In genomic region chr2:133606616-133607015, GRCh38 we compare ENCODE assay signal across 25 cellular contexts. TPM values are rescaled to one million over a fixed set of nuclear protein-coding genes. Genes with fewer than 3 reads are reported as not detected.
DNase-seq lines count a peak whose midpoint lies in the region; ATAC-seq, FAIRE-seq and TF ChIP-seq lines count a peak whose summit lies in the region.
"Had no signal": no experiment of that assay in that cellular context is flagged by ENCODE, and none has a peak within 500 bp of the region (broad histone marks: within the 10 kb centered on the region; RNA-seq: fewer than 3 reads in every experiment).

No MANE protein-coding gene starts in this region.

- no peak overlapping the region for H3K4me3 ChIP-seq in astrocyte (ENCODE audit: insufficient read depth, low read depth, low read length)
- H3K4me3 ChIP-seq in foreskin fibroblast (ENCODE audit: low read depth in 1 of 2, low read length in 2 of 2) = no peak overlapping the region
- H3K4me3 ChIP-seq: A549; BLaER1 treated with 17β-estradiol and CSF1 and Interleukin-3, amounts not matched to agents 10 nM and 100 nM; GM23248 had no signal

- no peak overlapping the region for H3K27ac ChIP-seq in astrocyte (ENCODE audit: low read depth, low read length)
- H3K27ac ChIP-seq: A549; BLaER1 treated with 17β-estradiol and CSF1 and Interleukin-3, amounts not matched to agents 10 nM and 100 nM; GM23248 had no signal

- peak overlapping the region; percentile 84 for H3K27ac Mint-ChIP-seq in astrocyte (ENCODE audit: unreplicated experiment)
- H3K27ac Mint-ChIP-seq: CD4-positive, alpha-beta memory T cell had no signal

- no peak overlapping the region for H3K4me2 ChIP-seq in astrocyte (ENCODE audit: low read length)
- H3K4me2 ChIP-seq: A549; BLaER1 treated with 17β-estradiol and CSF1 and Interleukin-3, amounts not matched to agents 10 nM and 100 nM had no signal

- H3K9me3 Mint-ChIP-seq in astrocyte (ENCODE audit: unreplicated experiment) = no peaks in the 10 kb centered on the region

- no peak overlapping the region for H3K4me3 Mint-ChIP-seq in astrocyte (ENCODE audit: unreplicated experiment)
- H3K4me3 Mint-ChIP-seq: CD4-positive, alpha-beta memory T cell had no signal

- no peaks in the 10 kb centered on the region for H3K27me3 ChIP-seq in astrocyte (ENCODE audit: insufficient read depth, low read length)
- H3K27me3 ChIP-seq: BE2C; BLaER1 treated with 17β-estradiol and CSF1 and Interleukin-3, amounts not matched to agents 10 nM and 100 nM had no signal

- peaks cover 15% of the 10 kb centered on the region for H3K4me1 ChIP-seq in astrocyte (ENCODE audit: insufficient read depth, low read length)
- H3K4me1 ChIP-seq: A549, BE2C had no signal

- ATAC-seq in HG02642 (IDR thresholded peaks at IDR 0.05; ENCODE audit: poor library complexity, unreplicated experiment) = no peak
- ATAC-seq: A549 had no signal

- peak; percentile 26 for DNase-seq in M059J (ENCODE audit: low read depth)
- DNase-seq in astrocyte (ENCODE audit: low read depth) = no peak
- DNase-seq in medulla oblongata (ENCODE audit: extremely low spot score) = peak; percentile 18
- DNase-seq in effector CD4-positive, alpha-beta T cell = no peak
- no peak for DNase-seq in foreskin fibroblast
- DNase-seq in NCI-H2171 treated with DMSO at 0.1 percent for 48 hours (lab: John Stamatoyannopoulos, UW) = no peak
- DNase-seq: 8988T; ACHN; AML-193; BE2C; Calu3; CD4-positive, alpha-beta memory T cell; COR-L47; DMS53; DMS79 treated with DMSO at 0.1 percent for 48 hours; GM23248; H7; HCEC 1CT had no signal

- no peak overlapping the region for H2AFZ ChIP-seq in astrocyte (ENCODE audit: low read depth, low read length)
- H2AFZ ChIP-seq: GM23248 had no signal

- H3K27me3 Mint-ChIP-seq in astrocyte (ENCODE audit: low read depth, unreplicated experiment) = no peaks in the 10 kb centered on the region

- H3K9ac ChIP-seq in astrocyte (ENCODE audit: low read length) = no peak overlapping the region
- H3K9ac ChIP-seq: BLaER1 treated with 17β-estradiol and CSF1 and Interleukin-3, amounts not matched to agents 10 nM and 100 nM; GM23248 had no signal

- no peaks in the 10 kb centered on the region for H3K79me2 ChIP-seq in astrocyte (ENCODE audit: insufficient read depth, low read length)

- no peaks in the 10 kb centered on the region for H4K20me1 ChIP-seq in astrocyte (ENCODE audit: insufficient read depth, low read length)
- H4K20me1 ChIP-seq: BLaER1 treated with 17β-estradiol and CSF1 and Interleukin-3, amounts not matched to agents 10 nM and 100 nM had no signal

- no peaks in the 10 kb centered on the region for H3K9me3 ChIP-seq in astrocyte (ENCODE audit: insufficient read depth, low read depth, low read length)
- H3K9me3 ChIP-seq: A549; BE2C; BLaER1 treated with 17β-estradiol and CSF1 and Interleukin-3, amounts not matched to agents 10 nM and 100 nM had no signal

- H3K36me3 ChIP-seq in astrocyte (ENCODE audit: insufficient read depth, low read length) = no peaks in the 10 kb centered on the region
- H3K36me3 ChIP-seq: BE2C; BLaER1 treated with 17β-estradiol and CSF1 and Interleukin-3, amounts not matched to agents 10 nM and 100 nM had no signal

- H3K36me3 Mint-ChIP-seq in astrocyte (ENCODE audit: low read depth, unreplicated experiment) = no peaks in the 10 kb centered on the region
- H3K36me3 Mint-ChIP-seq: CD4-positive, alpha-beta memory T cell had no signal

- H3K4me1 Mint-ChIP-seq in astrocyte (ENCODE audit: low read depth, unreplicated experiment) = peaks cover 49% of the 10 kb centered on the region
- H3K4me1 Mint-ChIP-seq: CD4-positive, alpha-beta memory T cell had no signal

- TF ChIP-seq CTCF in astrocyte (IDR thresholded peaks at IDR 0.05; ENCODE audit: insufficient read depth, low read depth, low read length) (no peak), foreskin fibroblast (IDR thresholded peaks at IDR 0.05; ENCODE audit: low read depth, low read length) (no peak)

- FAIRE-seq in astrocyte (lab: Jason Lieb, UNC) = no peak
- FAIRE-seq: A549, G401.6, GM12892, GM19239, H1 had no signal

RNA-seq across cellular contexts. Expression of gene NCKAP5, which starts 38.4 kb away (rescaled TPM):
- total RNA-seq in M059J (2014; rRNA removed; shearing (Covaris generic)) = 3.6 and 6.5 TPM in 2 replicates
- total RNA-seq in astrocyte = 1.5 and 2.7 TPM in 2 replicates
- total RNA-seq: CD4-positive, alpha-beta memory T cell had no signal

Comparison
In these comparisons a context has a peak if more than half of its experiments do, and no peak if none do; other contexts are left out.
1. DNase-seq: peak in M059J (single experiment) and medulla oblongata (single experiment); none in astrocyte (single experiment), effector CD4-positive, alpha-beta T cell (single experiment), foreskin fibroblast (0 of 2) and NCI-H2171 treated with DMSO at 0.1 percent for 48 hours (single experiment).